In genomic region chr18:69483574-69483973, GRCh38 we compare ENCODE assay signal across 25 cellular contexts.
"Had no signal": no experiment of that assay in that cellular context is flagged by ENCODE, and none has a peak within 500 bp of the region (broad histone marks: within the 10 kb centered on the region; RNA-seq: fewer than 3 reads in every experiment).

No MANE protein-coding gene starts in this region.

- H3K27ac ChIP-seq: colonic mucosa, coronary artery, dorsolateral prefrontal cortex, epithelial cell of prostate, esophagus muscularis mucosa, esophagus squamous epithelium, foreskin keratinocyte, gastrocnemius medialis, gastroesophageal sphincter, heart left ventricle, heart right ventricle had no signal

- H3K4me3 Mint-ChIP-seq: dendritic cell treated with granulocyte-macrophage colony-stimulating factor and Interleukin-4, amounts not matched to agents 40 ng/mL and 50 ng/mL, for 4 days; effector memory CD8-positive, alpha-beta T cell; endodermal cell had no signal

- H3K27ac Mint-ChIP-seq: dendritic cell treated with granulocyte-macrophage colony-stimulating factor and Interleukin-4, amounts not matched to agents 40 ng/mL and 50 ng/mL, for 4 days; effector memory CD8-positive, alpha-beta T cell; endodermal cell had no signal

- H3K4me1 Mint-ChIP-seq: endodermal cell had no signal

- ATAC-seq: effector memory CD8-positive, alpha-beta T cell; esophagus mucosa; foreskin keratinocyte; gastrocnemius medialis; gastroesophageal sphincter; heart left ventricle; heart right ventricle had no signal

- H3K9me3 ChIP-seq: colonic mucosa, gastrocnemius medialis had no signal

- H3K36me3 ChIP-seq: colonic mucosa, esophagus muscularis mucosa, esophagus squamous epithelium, gastrocnemius medialis, gastroesophageal sphincter, heart left ventricle, heart right ventricle had no signal

- H3K4me3 ChIP-seq: colonic mucosa, coronary artery, dorsolateral prefrontal cortex, esophagus muscularis mucosa, esophagus squamous epithelium, gastrocnemius medialis, gastroesophageal sphincter, heart left ventricle, heart right ventricle had no signal

- H3K9me3 Mint-ChIP-seq: effector memory CD8-positive, alpha-beta T cell; endodermal cell had no signal

- H3K4me1 ChIP-seq: colonic mucosa, esophagus muscularis mucosa, esophagus squamous epithelium, foreskin keratinocyte, gastrocnemius medialis, gastroesophageal sphincter, heart right ventricle had no signal

- H3K27me3 ChIP-seq: colonic mucosa, dorsolateral prefrontal cortex, esophagus muscularis mucosa, esophagus squamous epithelium, foreskin keratinocyte, gastrocnemius medialis, gastroesophageal sphincter, heart left ventricle, heart right ventricle had no signal

- DNase-seq: colonic mucosa; cortex of kidney; dermis blood vessel endothelial cell; dorsolateral prefrontal cortex; effector CD4-positive, alpha-beta T cell; effector CD8-positive, alpha-beta T cell; effector memory CD4-positive, alpha-beta T cell; effector memory CD8-positive, alpha-beta T cell; endodermal cell; erythroblast; esophagus squamous epithelium; foreskin fibroblast; foreskin keratinocyte; foreskin melanocyte; gastrocnemius medialis; glutamatergic neuron; head of caudate nucleus; heart left ventricle; heart right ventricle had no signal

- H3K27me3 Mint-ChIP-seq: dendritic cell treated with granulocyte-macrophage colony-stimulating factor and Interleukin-4, amounts not matched to agents 40 ng/mL and 50 ng/mL, for 4 days had no signal
